ENCODE assay signal across 9 cellular contexts in genomic region chr2:54556659-54557121, GRCh38.
DNase-seq lines count a peak whose midpoint lies in the region; ATAC-seq and TF ChIP-seq lines count a peak whose summit lies in the region.
"Had no signal": no experiment of that assay in that cellular context is flagged by ENCODE, and none has a peak within 500 bp of the region (broad histone marks: within the 10 kb centered on the region; RNA-seq: fewer than 3 reads in every experiment).

No MANE protein-coding gene starts in this region.

- no peak overlapping the region for H4K8ac ChIP-seq in mesendoderm (ENCODE audit: low read depth, low read length)

- no peak overlapping the region for H2BK5ac ChIP-seq in mesendoderm (ENCODE audit: low read length)

- 75% methylated on average over 1 of the region's 1 CpG; no CpG with 5 or more reads in 1 of the 2 donors for WGBS in gastroesophageal sphincter (ENCODE audit: low coverage in 1 of 2), 2 donors
- 100% methylated on average over 1 of the region's 1 CpG for WGBS in mesendoderm (ENCODE audit: extremely low coverage, insufficient coverage, low lambda C conversion rate)

- H3K4me3 ChIP-seq in WERI-Rb-1 (ENCODE audit: low read depth, low read length) (peak overlapping the region; percentile 85), gastroesophageal sphincter (no peak overlapping the region), skeletal muscle satellite cell (ENCODE audit: low read length) (no peak overlapping the region), mesendoderm (ENCODE audit: low read length) (no peak overlapping the region)

- no peak overlapping the region for H2BK120ac ChIP-seq in mesendoderm (ENCODE audit: low read depth, low read length)

- H3K27me3 ChIP-seq in WERI-Rb-1 (ENCODE audit: insufficient read depth, low read depth, severe bottlenecking) (no peaks in the 10 kb centered on the region), gastroesophageal sphincter (no peaks in the 10 kb centered on the region), skeletal muscle satellite cell (ENCODE audit: control insufficient read depth, insufficient read depth, low read length) (no peaks in the 10 kb centered on the region), mesendoderm (ENCODE audit: insufficient read depth, low read length, poor library complexity) (no peaks in the 10 kb centered on the region)

- H3K36me3 ChIP-seq in WERI-Rb-1 (no peaks in the 10 kb centered on the region), gastroesophageal sphincter (no peaks in the 10 kb centered on the region), skeletal muscle satellite cell (ENCODE audit: insufficient read depth, low read length) (no peaks in the 10 kb centered on the region), mesendoderm (ENCODE audit: control insufficient read depth, insufficient read depth, low read length) (no peaks in the 10 kb centered on the region)

- H2AK5ac ChIP-seq in mesendoderm (ENCODE audit: low read length) = no peak overlapping the region

- DNase-seq in GM04504 (ENCODE audit: low read depth) (peak; percentile 79), WERI-Rb-1 (peak; percentile 37), mesendoderm (no peak), CD14-positive monocyte (ENCODE audit: low spot score) (no peak), UCSD-AML1 (lab: John Stamatoyannopoulos, UW; ENCODE audit: unreplicated experiment) (no peak)
- no peak for DNase-seq in stimulated activated CD4-positive, alpha-beta T cell treated with anti-CD3 and anti-CD28 coated beads, Interleukin-4, amount 100 ng/mL, for 4 hours
- DNase-seq: MV-4-11 had no signal

- no peak overlapping the region for H3K4me3 Mint-ChIP-seq in CD14-positive monocyte

- no peak overlapping the region for H4K5ac ChIP-seq in mesendoderm (ENCODE audit: low read length)

- H3K27ac Mint-ChIP-seq in CD14-positive monocyte = peak overlapping the region in 1 of 7 donors; percentile 91

- H3K27ac ChIP-seq in WERI-Rb-1 (peak overlapping the region; percentile 96), gastroesophageal sphincter (peak overlapping the region; percentile 1 to 92 (median 87)), mesendoderm (ENCODE audit: low read depth, low read length) (no peak overlapping the region)

- intact Hi-C loops in CD14-positive monocyte (cut with micrococcal nuclease) = no loop called here

- no peak for TF ChIP-seq EP300 in gastroesophageal sphincter (IDR thresholded peaks at IDR 0.05)

- no peak overlapping the region for H3K23ac ChIP-seq in mesendoderm (ENCODE audit: low read length)

- peaks cover 29% of the 10 kb centered on the region for H3K79me2 ChIP-seq in mesendoderm (ENCODE audit: control insufficient read depth, insufficient read depth, low read length)

- peaks cover 39% of the 10 kb centered on the region for H3K4me1 Mint-ChIP-seq in CD14-positive monocyte

- no peaks in the 10 kb centered on the region for H3K9me3 ChIP-seq in WERI-Rb-1 (ENCODE audit: severe bottlenecking)
- H3K9me3 ChIP-seq in gastroesophageal sphincter = no peaks in the 10 kb centered on the region
- no peaks in the 10 kb centered on the region for H3K9me3 ChIP-seq in skeletal muscle satellite cell (replicated peaks; ENCODE audit: low read length)

- peak; percentile 57 for ATAC-seq in gastroesophageal sphincter

- no peak for TF ChIP-seq POLR2A in gastroesophageal sphincter (IDR thresholded peaks at IDR 0.05)

- peak overlapping the region; percentile 87 for H3K4me2 ChIP-seq in skeletal muscle satellite cell (ENCODE audit: low read length)
- H3K4me2 ChIP-seq in mesendoderm (ENCODE audit: low read length) = no peak overlapping the region

- no peak overlapping the region for H3K4ac ChIP-seq in mesendoderm (ENCODE audit: low read depth, low read length)

- no peak overlapping the region for H3K18ac ChIP-seq in mesendoderm (ENCODE audit: low read length)

- no peaks in the 10 kb centered on the region for H3K9me3 Mint-ChIP-seq in CD14-positive monocyte

- H3K27me3 Mint-ChIP-seq in CD14-positive monocyte (ENCODE audit: low read depth in 3 of 3) = peaks cover 1 to 10% (median 8%) of the 10 kb centered on the region in 3 donors

- H3K9ac ChIP-seq in skeletal muscle satellite cell (ENCODE audit: low read depth, low read length) = no peak overlapping the region
- no peak overlapping the region for H3K9ac ChIP-seq in mesendoderm (ENCODE audit: low read length)

- TF ChIP-seq CTCF in WERI-Rb-1 (IDR thresholded peaks at IDR 0.05; ENCODE audit: low read depth, low read length) (no peak), gastroesophageal sphincter (IDR thresholded peaks at IDR 0.05) (no peak), CD14-positive monocyte (IDR thresholded peaks at IDR 0.05) (no peak)

- no peaks in the 10 kb centered on the region for H3K36me3 Mint-ChIP-seq in CD14-positive monocyte

- no peak overlapping the region for H2BK15ac ChIP-seq in mesendoderm (replicated peaks; ENCODE audit: low read depth)

- H3K4me1 ChIP-seq in gastroesophageal sphincter (peaks cover 19 to 96% (median 38%) of the 10 kb centered on the region in 3 donors), skeletal muscle satellite cell (ENCODE audit: control insufficient read depth, insufficient read depth, low read length) (peaks cover 36% of the 10 kb centered on the region), mesendoderm (ENCODE audit: control insufficient read depth, low read depth, low read length) (peaks cover 2% of the 10 kb centered on the region)

- H3K56ac ChIP-seq in mesendoderm (ENCODE audit: low read length) = no peak overlapping the region

- peaks cover 6% of the 10 kb centered on the region for H3K79me1 ChIP-seq in mesendoderm (ENCODE audit: low read length)

Comparison
In these comparisons a context has a peak if more than half of its experiments do, and no peak if none do; other contexts are left out.
1. DNase-seq: peak in GM04504 (single experiment) and WERI-Rb-1 (single experiment); none in mesendoderm (single experiment), stimulated activated CD4-positive, alpha-beta T cell treated with anti-CD3 and anti-CD28 coated beads, Interleukin-4, amount 100 ng/mL, for 4 hours (0 of 2), CD14-positive monocyte (single experiment) and UCSD-AML1 (single experiment).